8 cellular contexts compared by ENCODE assay signal in the genomic region with DNA sequence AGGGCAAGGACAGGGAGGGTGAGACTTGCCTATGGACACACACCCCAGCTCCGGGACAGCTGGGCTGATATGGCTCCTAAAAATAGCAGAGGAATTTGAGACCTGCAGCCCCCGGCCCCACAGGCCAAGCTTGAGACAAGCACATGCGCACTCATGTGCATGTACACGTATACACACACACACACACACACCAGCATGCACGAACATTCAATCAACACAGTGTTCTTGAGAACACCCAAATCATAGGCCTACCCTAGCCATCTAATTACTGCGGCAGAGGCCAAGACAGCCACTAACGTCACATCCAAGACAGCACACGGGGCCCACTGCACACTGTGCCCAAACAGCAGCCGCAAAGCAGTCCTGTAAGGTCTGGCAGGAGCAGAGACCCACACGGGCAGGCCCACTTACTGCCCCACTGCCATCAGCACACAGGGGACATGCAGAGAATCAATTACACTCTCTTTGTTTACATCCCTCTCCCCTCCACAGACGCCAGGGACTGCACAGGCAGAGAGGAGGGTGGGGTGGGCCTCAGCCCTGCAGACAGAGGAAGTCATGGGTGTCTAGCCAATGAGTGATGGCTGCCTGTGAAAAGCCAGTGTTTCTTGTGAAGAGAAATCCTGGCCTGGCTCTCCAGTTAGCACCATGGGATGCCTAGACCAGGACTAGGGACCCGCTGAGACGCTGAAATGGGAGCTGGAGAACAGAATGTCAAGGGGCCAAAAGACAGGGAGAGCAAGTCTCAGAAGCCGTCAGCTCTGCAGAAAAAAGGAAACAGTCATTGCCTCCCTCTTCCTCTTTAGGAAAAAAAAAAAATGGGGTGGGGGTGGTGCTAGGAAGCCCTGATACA. TPM values are rescaled to one million over a fixed set of nuclear protein-coding genes. Genes with fewer than 3 reads are reported as not detected.
DNase-seq lines count a peak whose midpoint lies in the region; ATAC-seq and TF ChIP-seq lines count a peak whose summit lies in the region.

No MANE protein-coding gene starts in this region.

- peak overlapping the region; percentile 96 for H3K27ac Mint-ChIP-seq in CD4-positive, alpha-beta T cell
- H3K27ac Mint-ChIP-seq in activated CD4-positive, alpha-beta T cell treated with anti-CD3 and anti-CD28 coated beads for 36 hours, result peak overlapping the region; percentile 97
- peak overlapping the region; percentile 99 for H3K27ac Mint-ChIP-seq in endothelial cell (ENCODE audit: unreplicated experiment)

- H3K4me3 ChIP-seq in osteoblast (ENCODE audit: insufficient read depth, low read length) (peak overlapping the region; percentile 66), body of pancreas (no peak overlapping the region)

- intact Hi-C loops in CD4-positive, alpha-beta T cell (cut with DNase I, micrococcal nuclease), result loop anchor here in 1 of 2 experiments (1.0 to 2.0 kb wide), 2 partner anchors 16 to 153 kb away; a partner anchor contains a TSS
- intact Hi-C loops in activated CD4-positive, alpha-beta T cell treated with anti-CD3 and anti-CD28 coated beads for 36 hours (cut with DNase I, micrococcal nuclease), result loop anchor here (1.0 to 2.0 kb wide), 6 partner anchors 7 to 250 kb away; a partner anchor contains a TSS
- intact Hi-C loops in body of pancreas (cut with DNase I), result loop anchor here (10.0 kb wide), 1 partner anchor 144 kb away; no protein-coding TSS in a partner anchor

- H3K27me3 ChIP-seq in CD4-positive, alpha-beta T cell (ENCODE audit: control insufficient read depth, insufficient read depth, low read length), result no peaks in the 10 kb centered on the region
- no peaks in the 10 kb centered on the region for H3K27me3 ChIP-seq in osteoblast (ENCODE audit: insufficient read depth, low read length)
- no peaks in the 10 kb centered on the region for H3K27me3 ChIP-seq in body of pancreas

- no peaks in the 10 kb centered on the region for H3K27me3 Mint-ChIP-seq in CD4-positive, alpha-beta T cell
- H3K27me3 Mint-ChIP-seq in activated CD4-positive, alpha-beta T cell treated with anti-CD3 and anti-CD28 coated beads for 36 hours, result no peaks in the 10 kb centered on the region
- peaks cover 10% of the 10 kb centered on the region for H3K27me3 Mint-ChIP-seq in endothelial cell (ENCODE audit: unreplicated experiment)

- POLR2A ChIA-PET in CD4-positive, alpha-beta T cell (lab: Charles Lee), result interaction anchor here (0.7 to 4.7 kb wide), 13 partner anchors 9 to 421 kb away, joined by 3 to 33 read pairs (median 10); a partner anchor contains a TSS
- POLR2A ChIA-PET in activated CD4-positive, alpha-beta T cell treated with anti-CD3 and anti-CD28 coated beads for 36 hours (lab: Charles Lee), result interaction anchor here (0.6 to 1.8 kb wide), 7 partner anchors 8 to 265 kb away, joined by 3 to 7 read pairs (median 3); a partner anchor contains a TSS

- no peaks in the 10 kb centered on the region for H3K9me3 ChIP-seq in CD4-positive, alpha-beta T cell (ENCODE audit: control insufficient read depth, low read length)
- no peaks in the 10 kb centered on the region for H3K9me3 ChIP-seq in osteoblast (ENCODE audit: low read depth, low read length)
- no peaks in the 10 kb centered on the region for H3K9me3 ChIP-seq in body of pancreas

- peaks cover 71% of the 10 kb centered on the region for H3K4me1 Mint-ChIP-seq in CD4-positive, alpha-beta T cell (ENCODE audit: low read depth)
- peaks cover 74% of the 10 kb centered on the region for H3K4me1 Mint-ChIP-seq in activated CD4-positive, alpha-beta T cell treated with anti-CD3 and anti-CD28 coated beads for 36 hours
- H3K4me1 Mint-ChIP-seq in endothelial cell (ENCODE audit: unreplicated experiment), result peaks cover 45% of the 10 kb centered on the region

- no peaks in the 10 kb centered on the region for H3K36me3 ChIP-seq in osteoblast (ENCODE audit: insufficient read depth, low read length)
- H3K36me3 ChIP-seq in body of pancreas (replicated peaks in 1 of 2; ENCODE audit: insufficient read depth in 1 of 2, low read depth in 2 of 2), result no peaks in the 10 kb centered on the region

- peak overlapping the region; percentile 91 for H3K4me3 Mint-ChIP-seq in CD4-positive, alpha-beta T cell
- H3K4me3 Mint-ChIP-seq in activated CD4-positive, alpha-beta T cell treated with anti-CD3 and anti-CD28 coated beads for 36 hours, result peak overlapping the region; percentile 89
- H3K4me3 Mint-ChIP-seq in endothelial cell (ENCODE audit: unreplicated experiment), result peak overlapping the region; percentile 80

- H3K36me3 Mint-ChIP-seq in CD4-positive, alpha-beta T cell (ENCODE audit: low read depth), result peaks cover 17% of the 10 kb centered on the region
- peaks cover 2% of the 10 kb centered on the region for H3K36me3 Mint-ChIP-seq in activated CD4-positive, alpha-beta T cell treated with anti-CD3 and anti-CD28 coated beads for 36 hours (ENCODE audit: low read depth)
- H3K36me3 Mint-ChIP-seq in endothelial cell (ENCODE audit: low read depth, unreplicated experiment), result no peaks in the 10 kb centered on the region

- no peak for TF ChIP-seq POLR2A in body of pancreas (IDR thresholded peaks at IDR 0.05)

- CTCF ChIA-PET in CD4-positive, alpha-beta T cell (lab: Charles Lee), result interaction anchor here (0.7 to 5.2 kb wide), 8 partner anchors 8 to 154 kb away, joined by 3 to 39 read pairs (median 6); a partner anchor contains a TSS
- CTCF ChIA-PET in activated CD4-positive, alpha-beta T cell treated with anti-CD3 and anti-CD28 coated beads for 36 hours (lab: Charles Lee), result interaction anchor here (0.5 to 21.7 kb wide), 13 partner anchors 7 to 618 kb away, joined by 3 to 300 read pairs (median 4); a partner anchor contains a TSS

- DNase-seq in CD4-positive, alpha-beta T cell, result peak; percentile 31 to 71 (median 66)
- DNase-seq in KG1 (lab: John Stamatoyannopoulos, UW) (peak; percentile 76), endothelial cell (ENCODE audit: low spot score) (peak; percentile 30), osteoblast (ENCODE audit: insufficient read length, low spot score, missing footprints) (peak; percentile 52), HuH-7.5 (ENCODE audit: low spot score) (no peak), body of pancreas (no peak)
- peak; percentile 67 for DNase-seq in activated CD4-positive, alpha-beta T cell treated with anti-CD3 and anti-CD28 coated beads for 36 hours

- peaks cover 41% of the 10 kb centered on the region for H3K79me2 ChIP-seq in osteoblast (ENCODE audit: insufficient read depth, low read length)

- 40 to 46% methylated on average over 9 to 14 of the region's 14 CpGs for WGBS in body of pancreas, 2 donors

- H3K4me1 ChIP-seq in osteoblast (ENCODE audit: insufficient read depth, low read length) (peaks cover 66% of the 10 kb centered on the region), body of pancreas (peaks cover 27% of the 10 kb centered on the region)

- H3K27ac ChIP-seq in CD4-positive, alpha-beta T cell (ENCODE audit: low read depth, low read length), result peak overlapping the region; percentile 82
- peak overlapping the region; percentile 31 for H3K27ac ChIP-seq in osteoblast (ENCODE audit: low read depth, low read length)
- peak overlapping the region in 2 of 4 donors; percentile 15 to 67 for H3K27ac ChIP-seq in body of pancreas

- TF ChIP-seq CTCF in CD4-positive, alpha-beta T cell (IDR thresholded peaks at IDR 0.05), result no peak
- no peak for TF ChIP-seq CTCF in endothelial cell (IDR thresholded peaks at IDR 0.05; ENCODE audit: unreplicated experiment)
- TF ChIP-seq CTCF in osteoblast (IDR thresholded peaks at IDR 0.05; ENCODE audit: extremely low read depth, low read depth, low read length), result no peak
- TF ChIP-seq CTCF in body of pancreas (IDR thresholded peaks at IDR 0.05), result no peak

- peak; percentile 69 for ATAC-seq in CD4-positive, alpha-beta T cell (ENCODE audit: poor library complexity)
- no peak for ATAC-seq in activated CD4-positive, alpha-beta T cell treated with anti-CD3 and anti-CD28 coated beads for 36 hours
- ATAC-seq in GM21737 (IDR thresholded peaks at IDR 0.05; ENCODE audit: unreplicated experiment), result no peak
- no peak for ATAC-seq in body of pancreas

- peak overlapping the region; percentile 81 for H3K4me2 ChIP-seq in osteoblast (ENCODE audit: insufficient read depth, low read length)

- H3K9me3 Mint-ChIP-seq in CD4-positive, alpha-beta T cell, result no peaks in the 10 kb centered on the region
- no peaks in the 10 kb centered on the region for H3K9me3 Mint-ChIP-seq in activated CD4-positive, alpha-beta T cell treated with anti-CD3 and anti-CD28 coated beads for 36 hours (ENCODE audit: low read depth)
- H3K9me3 Mint-ChIP-seq in endothelial cell (ENCODE audit: unreplicated experiment), result no peaks in the 10 kb centered on the region

- peak overlapping the region; percentile 63 for H2AFZ ChIP-seq in osteoblast (ENCODE audit: low read length)

- peaks cover 8% of the 10 kb centered on the region for H4K20me1 ChIP-seq in osteoblast (ENCODE audit: insufficient read depth, low read length)

RNA-seq across cellular contexts. Expression of a gene that starts 39.3 kb away (rescaled TPM):
- 10 to 100 TPM; 87.0 to 90.1 TPM for total RNA-seq in CD4-positive, alpha-beta T cell
- 10 to 100 TPM; 31.9 to 38.2 TPM for total RNA-seq in activated CD4-positive, alpha-beta T cell treated with anti-CD3 and anti-CD28 coated beads for 36 hours
- total RNA-seq in endothelial cell (ENCODE audit: unreplicated experiment) (79.9 TPM), osteoblast (28.6 and 39.8 TPM in 2 replicates), body of pancreas (10 to 100 TPM; 45.4 to 73.2 TPM)

Comparison
In these comparisons a context has a peak if more than half of its experiments do, and no peak if none do; other contexts are left out.
1. DNase-seq: peak in CD4-positive, alpha-beta T cell (10 of 10), KG1 (single experiment), activated CD4-positive, alpha-beta T cell treated with anti-CD3 and anti-CD28 coated beads for 36 hours (single experiment), endothelial cell (single experiment) and osteoblast (single experiment); none in HuH-7.5 (single experiment) and body of pancreas (0 of 4).
2. Peak in every context shown above with its lines, with median percentiles within 50 percentile points of each other: H3K27ac Mint-ChIP-seq and H3K4me3 Mint-ChIP-seq.